In the genomic region with DNA sequence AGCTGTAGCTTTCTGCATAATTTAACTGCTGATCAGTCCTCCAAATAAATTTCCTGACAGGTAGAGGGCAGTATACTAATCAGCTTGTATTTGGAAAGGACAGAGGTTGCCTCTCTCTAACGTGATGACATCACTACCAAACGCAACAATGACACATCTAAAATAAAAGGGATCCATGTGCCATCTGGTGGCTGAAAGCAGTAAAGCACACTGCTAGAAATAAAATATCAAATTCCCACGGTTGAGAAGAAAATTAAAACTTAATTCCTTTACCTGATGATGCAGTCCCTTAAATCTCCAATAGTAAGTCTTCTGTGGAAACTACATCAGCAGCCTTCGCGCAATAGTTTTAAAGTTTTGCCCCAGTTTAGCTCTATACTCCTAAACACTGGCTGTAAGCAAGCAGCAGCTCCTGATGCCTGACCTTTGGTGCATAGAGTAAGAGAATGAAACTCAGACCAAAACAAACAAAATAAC, we compare ENCODE assay signal across 8 cellular contexts. TPM values are rescaled to one million over a fixed set of nuclear protein-coding genes. Genes with fewer than 3 reads are reported as not detected.
A peak's percentile ranks its signal among the peaks of the same experiment; 100 is the strongest.
DNase-seq lines count a peak whose midpoint lies in the region; ATAC-seq and TF ChIP-seq lines count a peak whose summit lies in the region.

No MANE protein-coding gene starts in this region.

- DNase-seq in BJ (ENCODE audit: low read depth) (peak; percentile 73), NCI-H2227 (lab: John Stamatoyannopoulos, UW; ENCODE audit: unreplicated experiment) (peak; percentile 93), WTC11 (ENCODE audit: low spot score) (peak; percentile 48)
- peak; percentile 33 to 71 for DNase-seq in central memory CD8-positive, alpha-beta T cell (ENCODE audit: low spot score in 2 of 2)
- peak; percentile 54 to 72 for DNase-seq in stimulated activated CD4-positive, alpha-beta T cell treated with anti-CD3 and anti-CD28 coated beads, Interleukin-2, amount 100 ng/mL, for 24 hours

- ATAC-seq in GM19043 (IDR thresholded peaks at IDR 0.05; ENCODE audit: low read depth, unreplicated experiment) (peak; percentile 96), HG03342 (IDR thresholded peaks at IDR 0.05; ENCODE audit: unreplicated experiment) (peak; percentile 98), WTC11 (peak; percentile 56)
- ATAC-seq in central memory CD8-positive, alpha-beta T cell (replicated peaks; ENCODE audit: extremely low read depth, poor library complexity, severe bottlenecking): peak; percentile 94

- H3K4me1 Mint-ChIP-seq in WTC11: peaks cover 35% of the 10 kb centered on the region
- H3K4me1 Mint-ChIP-seq in central memory CD8-positive, alpha-beta T cell: peaks cover 30% of the 10 kb centered on the region

- peaks cover 20% of the 10 kb centered on the region for H3K36me3 Mint-ChIP-seq in WTC11
- H3K36me3 Mint-ChIP-seq in central memory CD8-positive, alpha-beta T cell (ENCODE audit: insufficient read depth): peaks cover 61% of the 10 kb centered on the region

- peak overlapping the region; percentile 94 for H3K27ac Mint-ChIP-seq in WTC11
- peak overlapping the region; percentile 35 for H3K27ac Mint-ChIP-seq in central memory CD8-positive, alpha-beta T cell (ENCODE audit: low read depth)

- POLR2A ChIA-PET in BJ (lab: Charles Lee): no interaction called here
- POLR2A ChIA-PET in WTC11 (lab: Charles Lee): interaction anchor here (0.9 to 1.3 kb wide), 4 partner anchors 72 to 319 kb away, joined by 3 to 4 read pairs (median 3); a partner anchor contains a TSS

- no peaks in the 10 kb centered on the region for H3K27me3 Mint-ChIP-seq in WTC11 (ENCODE audit: low read depth)
- no peaks in the 10 kb centered on the region for H3K27me3 Mint-ChIP-seq in central memory CD8-positive, alpha-beta T cell

- peak overlapping the region; percentile 30 for H3K27ac ChIP-seq in layer of hippocampus (ENCODE audit: low read depth, low read length)

- CTCF ChIA-PET in BJ (lab: Yijun Ruan, JAX): interaction anchor here (0.6 to 3.7 kb wide), 64 partner anchors 8 to 469 kb away, joined by 3 to 85 read pairs (median 5); a partner anchor contains a TSS
- CTCF ChIA-PET in WTC11 (lab: Charles Lee): interaction anchor here (0.5 to 2.5 kb wide), 101 partner anchors 10 to 470 kb away, joined by 3 to 56 read pairs (median 5); a partner anchor contains a TSS

- H3K36me3 ChIP-seq in BJ (ENCODE audit: control insufficient read depth, insufficient read depth, low read length): no peaks in the 10 kb centered on the region; the same call in 1 of the 2 replicates

- H3K27me3 ChIP-seq in BJ (ENCODE audit: control insufficient read depth, insufficient read depth, low read length) (no peaks in the 10 kb centered on the region), layer of hippocampus (ENCODE audit: control insufficient read depth, insufficient read depth, low read length) (no peaks in the 10 kb centered on the region)

- H3K4me3 Mint-ChIP-seq in WTC11: no peak overlapping the region
- H3K4me3 Mint-ChIP-seq in central memory CD8-positive, alpha-beta T cell: no peak overlapping the region

- TF ChIP-seq CTCF in BJ (IDR thresholded peaks at IDR 0.05; ENCODE audit: insufficient read depth, low read depth, low read length): peak; percentile 79
- peak; percentile 94 for TF ChIP-seq CTCF in WTC11 (IDR thresholded peaks at IDR 0.05)

- no peak overlapping the region for H3K4me3 ChIP-seq in BJ (ENCODE audit: low read depth, low read length)

- peaks cover 4% of the 10 kb centered on the region; the same call in 1 of the 2 replicates for H3K9me3 Mint-ChIP-seq in WTC11
- H3K9me3 Mint-ChIP-seq in central memory CD8-positive, alpha-beta T cell: no peaks in the 10 kb centered on the region

TF ChIP-seq in WTC11, 78 proteins besides CTCF, POLR2A, EP300 and RAD21 (continues in another document):
- TF ChIP-seq, protein P1, sequence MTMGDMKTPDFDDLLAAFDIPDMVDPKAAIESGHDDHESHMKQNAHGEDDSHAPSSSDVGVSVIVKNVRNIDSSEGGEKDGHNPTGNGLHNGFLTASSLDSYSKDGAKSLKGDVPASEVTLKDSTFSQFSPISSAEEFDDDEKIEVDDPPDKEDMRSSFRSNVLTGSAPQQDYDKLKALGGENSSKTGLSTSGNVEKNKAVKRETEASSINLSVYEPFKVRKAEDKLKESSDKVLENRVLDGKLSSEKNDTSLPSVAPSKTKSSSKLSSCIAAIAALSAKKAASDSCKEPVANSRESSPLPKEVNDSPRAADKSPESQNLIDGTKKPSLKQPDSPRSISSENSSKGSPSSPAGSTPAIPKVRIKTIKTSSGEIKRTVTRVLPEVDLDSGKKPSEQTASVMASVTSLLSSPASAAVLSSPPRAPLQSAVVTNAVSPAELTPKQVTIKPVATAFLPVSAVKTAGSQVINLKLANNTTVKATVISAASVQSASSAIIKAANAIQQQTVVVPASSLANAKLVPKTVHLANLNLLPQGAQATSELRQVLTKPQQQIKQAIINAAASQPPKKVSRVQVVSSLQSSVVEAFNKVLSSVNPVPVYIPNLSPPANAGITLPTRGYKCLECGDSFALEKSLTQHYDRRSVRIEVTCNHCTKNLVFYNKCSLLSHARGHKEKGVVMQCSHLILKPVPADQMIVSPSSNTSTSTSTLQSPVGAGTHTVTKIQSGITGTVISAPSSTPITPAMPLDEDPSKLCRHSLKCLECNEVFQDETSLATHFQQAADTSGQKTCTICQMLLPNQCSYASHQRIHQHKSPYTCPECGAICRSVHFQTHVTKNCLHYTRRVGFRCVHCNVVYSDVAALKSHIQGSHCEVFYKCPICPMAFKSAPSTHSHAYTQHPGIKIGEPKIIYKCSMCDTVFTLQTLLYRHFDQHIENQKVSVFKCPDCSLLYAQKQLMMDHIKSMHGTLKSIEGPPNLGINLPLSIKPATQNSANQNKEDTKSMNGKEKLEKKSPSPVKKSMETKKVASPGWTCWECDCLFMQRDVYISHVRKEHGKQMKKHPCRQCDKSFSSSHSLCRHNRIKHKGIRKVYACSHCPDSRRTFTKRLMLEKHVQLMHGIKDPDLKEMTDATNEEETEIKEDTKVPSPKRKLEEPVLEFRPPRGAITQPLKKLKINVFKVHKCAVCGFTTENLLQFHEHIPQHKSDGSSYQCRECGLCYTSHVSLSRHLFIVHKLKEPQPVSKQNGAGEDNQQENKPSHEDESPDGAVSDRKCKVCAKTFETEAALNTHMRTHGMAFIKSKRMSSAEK (CRISPR knock-in tag; IDR thresholded peaks at IDR 0.05; ENCODE audit: borderline replicate concordance): no peak
- TF ChIP-seq TEAD4 (CRISPR knock-in tag; IDR thresholded peaks at IDR 0.05) (no peak), EMX1 (CRISPR knock-in tag; IDR thresholded peaks at IDR 0.05) (no peak), NR1H2 (CRISPR knock-in tag; IDR thresholded peaks at IDR 0.05) (no peak), GABPB1 (CRISPR knock-in tag; IDR thresholded peaks at IDR 0.05) (peak; percentile 55; the same call in 1 of the 2 replicates), HMGA2 (CRISPR knock-in tag; IDR thresholded peaks at IDR 0.05) (no peak), ZNF317 (CRISPR knock-in tag; IDR thresholded peaks at IDR 0.05; ENCODE audit: borderline replicate concordance, low read depth) (no peak), ATF1 (CRISPR knock-in tag; IDR thresholded peaks at IDR 0.05) (no peak)
- TF ChIP-seq, protein P2, sequence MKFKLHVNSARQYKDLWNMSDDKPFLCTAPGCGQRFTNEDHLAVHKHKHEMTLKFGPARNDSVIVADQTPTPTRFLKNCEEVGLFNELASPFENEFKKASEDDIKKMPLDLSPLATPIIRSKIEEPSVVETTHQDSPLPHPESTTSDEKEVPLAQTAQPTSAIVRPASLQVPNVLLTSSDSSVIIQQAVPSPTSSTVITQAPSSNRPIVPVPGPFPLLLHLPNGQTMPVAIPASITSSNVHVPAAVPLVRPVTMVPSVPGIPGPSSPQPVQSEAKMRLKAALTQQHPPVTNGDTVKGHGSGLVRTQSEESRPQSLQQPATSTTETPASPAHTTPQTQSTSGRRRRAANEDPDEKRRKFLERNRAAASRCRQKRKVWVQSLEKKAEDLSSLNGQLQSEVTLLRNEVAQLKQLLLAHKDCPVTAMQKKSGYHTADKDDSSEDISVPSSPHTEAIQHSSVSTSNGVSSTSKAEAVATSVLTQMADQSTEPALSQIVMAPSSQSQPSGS (CRISPR knock-in tag; IDR thresholded peaks at IDR 0.05; ENCODE audit: borderline replicate concordance, low read depth): no peak
- TF ChIP-seq, protein P3, sequence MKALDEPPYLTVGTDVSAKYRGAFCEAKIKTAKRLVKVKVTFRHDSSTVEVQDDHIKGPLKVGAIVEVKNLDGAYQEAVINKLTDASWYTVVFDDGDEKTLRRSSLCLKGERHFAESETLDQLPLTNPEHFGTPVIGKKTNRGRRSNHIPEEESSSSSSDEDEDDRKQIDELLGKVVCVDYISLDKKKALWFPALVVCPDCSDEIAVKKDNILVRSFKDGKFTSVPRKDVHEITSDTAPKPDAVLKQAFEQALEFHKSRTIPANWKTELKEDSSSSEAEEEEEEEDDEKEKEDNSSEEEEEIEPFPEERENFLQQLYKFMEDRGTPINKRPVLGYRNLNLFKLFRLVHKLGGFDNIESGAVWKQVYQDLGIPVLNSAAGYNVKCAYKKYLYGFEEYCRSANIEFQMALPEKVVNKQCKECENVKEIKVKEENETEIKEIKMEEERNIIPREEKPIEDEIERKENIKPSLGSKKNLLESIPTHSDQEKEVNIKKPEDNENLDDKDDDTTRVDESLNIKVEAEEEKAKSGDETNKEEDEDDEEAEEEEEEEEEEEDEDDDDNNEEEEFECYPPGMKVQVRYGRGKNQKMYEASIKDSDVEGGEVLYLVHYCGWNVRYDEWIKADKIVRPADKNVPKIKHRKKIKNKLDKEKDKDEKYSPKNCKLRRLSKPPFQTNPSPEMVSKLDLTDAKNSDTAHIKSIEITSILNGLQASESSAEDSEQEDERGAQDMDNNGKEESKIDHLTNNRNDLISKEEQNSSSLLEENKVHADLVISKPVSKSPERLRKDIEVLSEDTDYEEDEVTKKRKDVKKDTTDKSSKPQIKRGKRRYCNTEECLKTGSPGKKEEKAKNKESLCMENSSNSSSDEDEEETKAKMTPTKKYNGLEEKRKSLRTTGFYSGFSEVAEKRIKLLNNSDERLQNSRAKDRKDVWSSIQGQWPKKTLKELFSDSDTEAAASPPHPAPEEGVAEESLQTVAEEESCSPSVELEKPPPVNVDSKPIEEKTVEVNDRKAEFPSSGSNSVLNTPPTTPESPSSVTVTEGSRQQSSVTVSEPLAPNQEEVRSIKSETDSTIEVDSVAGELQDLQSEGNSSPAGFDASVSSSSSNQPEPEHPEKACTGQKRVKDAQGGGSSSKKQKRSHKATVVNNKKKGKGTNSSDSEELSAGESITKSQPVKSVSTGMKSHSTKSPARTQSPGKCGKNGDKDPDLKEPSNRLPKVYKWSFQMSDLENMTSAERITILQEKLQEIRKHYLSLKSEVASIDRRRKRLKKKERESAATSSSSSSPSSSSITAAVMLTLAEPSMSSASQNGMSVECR (CRISPR knock-in tag; IDR thresholded peaks at IDR 0.05; ENCODE audit: borderline replicate concordance): no peak

RNA-seq across cellular contexts. Expression of a gene that starts 54.5 kb away (rescaled TPM):
- polyA plus RNA-seq in BJ (2011; rRNA removed): 23.3 and 36.6 TPM in 2 replicates
- polyA minus RNA-seq in BJ (2011; rRNA and poly(A)+ RNA removed): 81.2 and 95.8 TPM in 2 replicates
- total RNA-seq in WTC11 (2021): 90.9 to 109 TPM (median 96.0 TPM) in 3 replicates
